In the genomic region with DNA sequence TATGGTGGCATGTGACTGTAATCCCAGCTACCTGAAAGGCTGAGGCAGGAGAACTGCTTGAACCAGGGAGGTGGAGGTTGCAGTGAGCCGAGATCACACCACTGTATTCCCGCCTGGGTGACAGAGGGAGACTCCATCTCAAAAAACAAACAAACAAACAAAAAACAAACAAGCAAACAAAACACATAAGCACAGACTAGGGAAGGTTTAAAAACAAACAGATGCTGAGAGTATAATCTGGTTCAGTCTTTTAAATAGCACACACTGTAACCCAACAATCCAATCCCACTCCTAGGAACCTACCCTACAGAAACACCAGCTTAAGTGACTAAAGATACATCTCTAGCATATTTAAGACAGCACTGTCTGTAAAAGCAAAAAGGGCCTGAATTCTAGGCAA, we compare ENCODE assay signal across 8 cellular contexts.
DNase-seq lines count a peak whose midpoint lies in the region; ATAC-seq, FAIRE-seq and TF ChIP-seq lines count a peak whose summit lies in the region.
"Not testable (repeated sequence)": the region's sequence is repeated elsewhere in the genome, so short reads cannot be mapped to it uniquely, and the experiment has no call there.

No MANE protein-coding gene starts in this region.

- H3K23ac ChIP-seq in IMR-90 (ENCODE audit: low read depth, low read length), result peak overlapping the region; percentile 78; the same call in 1 of the 2 replicates

- not testable (repeated sequence) for H3K9me1 ChIP-seq in IMR-90 (ENCODE audit: insufficient read depth, low read length); K562 (ENCODE audit: control insufficient read depth, insufficient read depth, low read length)

- POLR2A ChIA-PET in A549 (lab: Yijun Ruan, JAX); IMR-90 (lab: Charles Lee; ENCODE audit: unreplicated experiment); K562 (lab: Yijun Ruan, JAX): not testable (repeated sequence)
- POLR2A ChIA-PET in naive thymus-derived CD4-positive, alpha-beta T cell (lab: Charles Lee), result interaction anchor here (0.8 kb wide), 1 partner anchor 198 kb away, joined by 3 read pairs; no protein-coding TSS in a partner anchor

- not testable (repeated sequence) for TF ChIP-seq RAD21 in A549 (conservative IDR thresholded peaks at IDR 0.05 in 1 of 2, IDR thresholded peaks at IDR 0.05 in 1 of 2); IMR-90 (IDR thresholded peaks at IDR 0.05; ENCODE audit: low read length); K562 (CRISPR knock-in tag; conservative IDR thresholded peaks at IDR 0.05 in 1 of 2, IDR thresholded peaks at IDR 0.05 in 1 of 2)

- H2BK15ac ChIP-seq in IMR-90 (ENCODE audit: low read depth, low read length), result peak overlapping the region; percentile 62; the same call in 1 of the 3 replicates

- H2AK9ac ChIP-seq in IMR-90 (replicated peaks; ENCODE audit: low read depth, low read length, poor library complexity), result not testable (repeated sequence)

- peak overlapping the region in 1 of 2 experiments; percentile 39; a peak in 1 of 4 replicates for H4K8ac ChIP-seq in IMR-90 (ENCODE audit: low read depth in 2 of 2, low read length in 2 of 2)

- not testable (repeated sequence) for H3K27ac ChIP-seq in A549; IMR-90 (ENCODE audit: insufficient read depth, low read length); K562 (ENCODE audit: extremely low read depth, low read depth, low read length); naive thymus-derived CD4-positive, alpha-beta T cell (ENCODE audit: low read depth, low read length); aorta (ENCODE audit: low read depth in 1 of 2, low read length in 2 of 2)

- H2AFZ ChIP-seq in IMR-90 (replicated peaks; ENCODE audit: low read length, poor library complexity); K562 (ENCODE audit: low read depth, low read length): not testable (repeated sequence)

- peaks cover 26 to 38% of the 10 kb centered on the region in 2 experiments for H3K79me1 ChIP-seq in IMR-90 (ENCODE audit: low read depth in 1 of 2, low read length in 2 of 2)

- H3K27me3 Mint-ChIP-seq in T-helper 17 cell; naive thymus-derived CD4-positive, alpha-beta T cell: not testable (repeated sequence)

- H3K4me1 ChIP-seq in A549, result peaks cover 16% of the 10 kb centered on the region; the same call in 2 of the 3 replicates
- H3K4me1 ChIP-seq in IMR-90 (ENCODE audit: control insufficient read depth, insufficient read depth, low read length); K562 (replicated peaks in 1 of 2; ENCODE audit: control insufficient read depth in 2 of 2, insufficient read depth in 2 of 2, low read length in 2 of 2); naive thymus-derived CD4-positive, alpha-beta T cell (ENCODE audit: control insufficient read depth in 2 of 2, insufficient read depth in 2 of 2, low read length in 2 of 2); aorta (ENCODE audit: control insufficient read depth in 1 of 2, insufficient read depth in 2 of 2, low read length in 2 of 2): not testable (repeated sequence)

- dilution Hi-C loops in IMR-90 (cut with HindIII; ENCODE audit: low sequenced_read_pairs, unreplicated experiment), result not testable (repeated sequence)

- TF ChIP-seq POLR2A in A549 (IDR thresholded peaks at IDR 0.05; ENCODE audit: low read length); IMR-90 (IDR thresholded peaks at IDR 0.05; ENCODE audit: low read depth, low read length); K562 (conservative IDR thresholded peaks at IDR 0.05): not testable (repeated sequence)

- not testable (repeated sequence) for H3K27me3 ChIP-seq in IMR-90 (ENCODE audit: control insufficient read depth, insufficient read depth, low read length); K562 (ENCODE audit: control insufficient read depth in 2 of 2, insufficient read depth in 2 of 2, low read length in 2 of 2); naive thymus-derived CD4-positive, alpha-beta T cell (ENCODE audit: control insufficient read depth in 2 of 2, insufficient read depth in 2 of 2, low read length in 2 of 2); aorta (ENCODE audit: control insufficient read depth in 1 of 2, insufficient read depth in 2 of 2, low read length in 1 of 2)

- not testable (repeated sequence) for H3K4me2 ChIP-seq in A549; IMR-90 (ENCODE audit: low read depth, low read length); K562 (ENCODE audit: insufficient read depth, low read length)

- not testable (repeated sequence) for BruUV-seq in IMR-90 (replicated peaks; lab: Mats Ljungman, UMichigan); K562 (replicated peaks; lab: Mats Ljungman, UMichigan)

- peak overlapping the region; percentile 56 for H2BK5ac ChIP-seq in IMR-90 (ENCODE audit: low read depth, low read length, poor library complexity, severe bottlenecking)

- not testable (repeated sequence) for H3K9ac ChIP-seq in IMR-90 (ENCODE audit: low read depth, low read length); K562 (ENCODE audit: insufficient read depth in 1 of 2, low read depth in 2 of 2, low read length in 2 of 2)

- not testable (repeated sequence) for H3K36me3 Mint-ChIP-seq in T-helper 17 cell (ENCODE audit: low read depth)
- peaks cover 4 to 12% (median 7%) of the 10 kb centered on the region in 5 donors for H3K36me3 Mint-ChIP-seq in naive thymus-derived CD4-positive, alpha-beta T cell

- not testable (repeated sequence) for TF ChIP-seq EP300 in A549 (IDR thresholded peaks at IDR 0.05); K562 (IDR thresholded peaks at IDR 0.05; ENCODE audit: low read length)

- TF ChIP-seq CTCF in A549 (IDR thresholded peaks at IDR 0.05); IMR-90 (conservative IDR thresholded peaks at IDR 0.05; ENCODE audit: low read depth, low read length); K562 (IDR thresholded peaks at IDR 0.05 in 2 of 3, conservative IDR thresholded peaks at IDR 0.05 in 1 of 3; ENCODE audit: insufficient read depth in 2 of 3, low read depth in 1 of 3, low read length in 3 of 3): not testable (repeated sequence)

- not testable (repeated sequence) for H3K9me3 ChIP-seq in A549; IMR-90 (ENCODE audit: control insufficient read depth, insufficient read depth, low read length); T-helper 17 cell (ENCODE audit: control insufficient read depth, low read length, poor library complexity, severe bottlenecking); K562 (replicated peaks; ENCODE audit: control insufficient read depth, insufficient read depth, low read depth, low read length); naive thymus-derived CD4-positive, alpha-beta T cell (ENCODE audit: control insufficient read depth in 2 of 3, low read length in 3 of 3); aorta (ENCODE audit: control insufficient read depth, low read length)

- peak overlapping the region; percentile 94 for H3K14ac ChIP-seq in IMR-90 (replicated peaks; ENCODE audit: low read depth, low read length)

- not testable (repeated sequence) for H3K4me3 Mint-ChIP-seq in T-helper 17 cell; naive thymus-derived CD4-positive, alpha-beta T cell

- not testable (repeated sequence) for H4K91ac ChIP-seq in IMR-90 (ENCODE audit: insufficient read depth, low read depth, low read length)

- ATAC-seq in A549 (peak in 1 of 2 experiments; percentile 42; a peak in 3 of 6 replicates), T-helper 17 cell (peak; percentile 20), K562 (peak; percentile 60; the same call in 2 of the 3 replicates), aorta (ENCODE audit: low FRiP score) (peak; percentile 48)
- not testable (repeated sequence) for ATAC-seq in IMR-90 (ENCODE audit: low read depth)
- peak; percentile 20 for ATAC-seq in naive thymus-derived CD4-positive, alpha-beta T cell

- H3K27ac Mint-ChIP-seq in T-helper 17 cell, result peak overlapping the region; percentile 85
- H3K27ac Mint-ChIP-seq in naive thymus-derived CD4-positive, alpha-beta T cell, result peak overlapping the region in 1 of 9 donors; percentile 39

- peak overlapping the region; percentile 82 for H2BK120ac ChIP-seq in IMR-90 (ENCODE audit: low read depth, low read length)

- not testable (repeated sequence) for FAIRE-seq in A549 (lab: Jason Lieb, UNC); K562 (lab: Jason Lieb, UNC)

- H3K4me3 ChIP-seq in A549; IMR-90 (ENCODE audit: insufficient read depth, low read depth, low read length); K562; naive thymus-derived CD4-positive, alpha-beta T cell (ENCODE audit: low read length); aorta (ENCODE audit: low read length in 2 of 2): not testable (repeated sequence)

- in situ Hi-C loops in IMR-90 (cut with MboI; ENCODE audit: low sequenced_read_pairs), result not testable (repeated sequence)
- in situ Hi-C loops in K562 (cut with MboI), result loop anchor here (10.0 kb wide), 1 partner anchor 551 kb away; no protein-coding TSS in a partner anchor

- H2AK5ac ChIP-seq in IMR-90 (ENCODE audit: low read depth, low read length), result not testable (repeated sequence)

- not testable (repeated sequence) for H3K56ac ChIP-seq in IMR-90 (ENCODE audit: extremely low read depth, insufficient read depth, low read length)

- CTCF ChIA-PET in A549 (lab: Yijun Ruan, JAX); IMR-90 (lab: Yijun Ruan, JAX); K562 (lab: Yijun Ruan, JAX; ENCODE audit: low intra/inter-chr PET ratio); naive thymus-derived CD4-positive, alpha-beta T cell (lab: Charles Lee): not testable (repeated sequence)

- not testable (repeated sequence) for H3K9me3 Mint-ChIP-seq in naive thymus-derived CD4-positive, alpha-beta T cell

- H2BK20ac ChIP-seq in IMR-90 (ENCODE audit: low read depth, low read length), result peak overlapping the region; percentile 62; the same call in 1 of the 2 replicates

- H3K18ac ChIP-seq in IMR-90 (ENCODE audit: low read depth, low read length), result peak overlapping the region; percentile 50; the same call in 1 of the 2 replicates

- not testable (repeated sequence) for DNase-seq in A549 (ENCODE audit: low read depth in 1 of 2, low spot score in 1 of 2); IMR-90; T-helper 17 cell; K562 (ENCODE audit: extremely low read depth in 1 of 4, low spot score in 3 of 4); naive thymus-derived CD4-positive, alpha-beta T cell; aorta
- peak; percentile 7 for DNase-seq in SK-N-DZ (ENCODE audit: low spot score)
- peak; percentile 1 for DNase-seq in kidney tubule cell (ENCODE audit: low spot score)

- not testable (repeated sequence) for H4K5ac ChIP-seq in IMR-90 (ENCODE audit: low read depth, low read length)

- 93% methylated on average over 2 of the region's 2 CpGs for WGBS in A549 (ENCODE audit: missing lambda C conversion rate)
- WGBS in IMR-90 (ENCODE audit: extremely low coverage in 2 of 2, insufficient read length in 1 of 2), 2 experiments, result no CpG with 5 or more reads among the region's 2 CpGs
- WGBS in K562 (ENCODE audit: insufficient coverage, low coverage, missing lambda C conversion rate), result 7% methylated on average over 2 of the region's 2 CpGs
- WGBS in aorta, 2 donors, result 93 to 97% methylated on average over 2 of the region's 2 CpGs

- peaks cover 47% of the 10 kb centered on the region for H3K4me1 Mint-ChIP-seq in T-helper 17 cell
- peaks cover 31 to 54% (median 42%) of the 10 kb centered on the region in 7 donors for H3K4me1 Mint-ChIP-seq in naive thymus-derived CD4-positive, alpha-beta T cell

- not testable (repeated sequence) for H3K36me3 ChIP-seq in IMR-90 (ENCODE audit: control insufficient read depth, insufficient read depth, low read length); K562 (ENCODE audit: control insufficient read depth, insufficient read depth, low read length); naive thymus-derived CD4-positive, alpha-beta T cell (ENCODE audit: control insufficient read depth in 2 of 3, insufficient read depth in 3 of 3, low read length in 3 of 3); aorta (ENCODE audit: control insufficient read depth in 1 of 2, insufficient read depth in 2 of 2, low read length in 1 of 2)

- peak overlapping the region; percentile 82; the same call in 1 of the 2 replicates for H3K4ac ChIP-seq in IMR-90 (ENCODE audit: low read depth, low read length)

- intact Hi-C loops in IMR-90 (cut with micrococcal nuclease); K562 (cut with micrococcal nuclease); naive thymus-derived CD4-positive, alpha-beta T cell (cut with micrococcal nuclease); aorta (cut with DNase I): not testable (repeated sequence)

- H3K79me2 ChIP-seq in K562 (ENCODE audit: control insufficient read depth, insufficient read depth, low read length), result peaks cover 38% of the 10 kb centered on the region

- H4K20me1 ChIP-seq in IMR-90 (ENCODE audit: insufficient read depth, low read length); K562 (replicated peaks; ENCODE audit: control insufficient read depth, insufficient read depth, low read length): not testable (repeated sequence)
